In the genomic region with DNA sequence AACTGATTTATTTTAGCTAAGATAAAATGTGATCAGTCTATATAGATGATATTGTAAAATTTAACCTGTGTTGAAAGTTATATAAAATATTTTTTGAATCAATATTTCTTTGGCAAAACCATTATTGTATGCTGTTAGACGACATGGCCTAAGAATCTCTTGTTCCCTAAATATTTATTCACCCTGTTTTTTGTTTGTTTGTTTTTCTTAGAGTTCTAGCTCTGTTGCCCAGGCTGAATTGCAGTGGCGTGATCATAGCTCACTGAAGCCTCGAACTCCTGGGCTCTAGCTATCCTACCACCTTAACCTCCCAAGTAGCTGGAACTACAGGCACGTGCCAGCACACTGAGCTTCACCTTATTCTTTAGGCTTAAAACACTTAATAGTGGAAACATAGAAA, we compare ENCODE assay signal across 15 cellular contexts.
DNase-seq lines count a peak whose midpoint lies in the region; ATAC-seq and TF ChIP-seq lines count a peak whose summit lies in the region.
"Had no signal": no experiment of that assay in that cellular context is flagged by ENCODE, and none has a peak within 500 bp of the region (broad histone marks: within the 10 kb centered on the region; RNA-seq: fewer than 3 reads in every experiment).

No MANE protein-coding gene starts in this region.

- no peak overlapping the region for H2BK5ac ChIP-seq in IMR-90 (ENCODE audit: low read depth, low read length, poor library complexity, severe bottlenecking)

- H3K27ac ChIP-seq in IMR-90 (ENCODE audit: insufficient read depth, low read length): no peak overlapping the region
- peak overlapping the region; percentile 61; the same call in 1 of the 2 replicates for H3K27ac ChIP-seq in PC-3 (ENCODE audit: low read length)
- H3K27ac ChIP-seq in epithelial cell of prostate: peak overlapping the region; percentile 74
- H3K27ac ChIP-seq in psoas muscle: no peak overlapping the region

- H2AFZ ChIP-seq in IMR-90 (replicated peaks; ENCODE audit: low read length, poor library complexity) (no peak overlapping the region), PC-3 (ENCODE audit: low read length) (no peak overlapping the region)

- H3K4me1 ChIP-seq in IMR-90 (ENCODE audit: control insufficient read depth, insufficient read depth, low read length) (peaks cover 2% of the 10 kb centered on the region; the same call in 1 of the 2 replicates), PC-3 (ENCODE audit: insufficient read depth, low read length) (peaks cover 18% of the 10 kb centered on the region), psoas muscle (no peaks in the 10 kb centered on the region)
- H3K4me1 ChIP-seq: BE2C had no signal

- no peak overlapping the region for H4K8ac ChIP-seq in IMR-90 (ENCODE audit: low read depth in 2 of 2, low read length in 2 of 2)

- H3K79me2 ChIP-seq in PC-3 (ENCODE audit: low read length): no peaks in the 10 kb centered on the region

- CTCF ChIA-PET in IMR-90 (lab: Yijun Ruan, JAX): no interaction called here
- CTCF ChIA-PET in PC-3 (lab: Charles Lee): no interaction called here

- peaks cover 2% of the 10 kb centered on the region; the same call in 1 of the 2 replicates for H3K9me1 ChIP-seq in IMR-90 (ENCODE audit: insufficient read depth, low read length)

- BruUV-seq in IMR-90 (replicated peaks; lab: Mats Ljungman, UMichigan) (no TSS peak), PC-3 (replicated peaks; lab: Mats Ljungman, UMichigan) (no TSS peak)

- no peak for ATAC-seq in IMR-90 (ENCODE audit: low read depth)
- ATAC-seq in PC-3: no peak
- ATAC-seq in sciatic nerve: peak; percentile 22
- ATAC-seq in GM18519 (IDR thresholded peaks at IDR 0.05; ENCODE audit: low FRiP score, unreplicated experiment): no peak
- ATAC-seq in psoas muscle: no peak
- no peak for ATAC-seq in GM21367 (IDR thresholded peaks at IDR 0.05; ENCODE audit: unreplicated experiment)

- H3K4me2 ChIP-seq in IMR-90 (ENCODE audit: low read depth, low read length) (no peak overlapping the region), PC-3 (ENCODE audit: low read length) (no peak overlapping the region)

- H3K27me3 ChIP-seq in IMR-90 (ENCODE audit: control insufficient read depth, insufficient read depth, low read length) (no peaks in the 10 kb centered on the region), PC-3 (ENCODE audit: low read length) (no peaks in the 10 kb centered on the region), psoas muscle (ENCODE audit: insufficient read depth in 3 of 3, low read length in 2 of 3) (no peaks in the 10 kb centered on the region)
- H3K27me3 ChIP-seq: BE2C had no signal

- no peak overlapping the region for H2AK5ac ChIP-seq in IMR-90 (ENCODE audit: low read depth, low read length)

- H4K91ac ChIP-seq in IMR-90 (ENCODE audit: insufficient read depth, low read depth, low read length): no peak overlapping the region

- no peaks in the 10 kb centered on the region for H3K9me3 ChIP-seq in IMR-90 (ENCODE audit: control insufficient read depth, insufficient read depth, low read length)
- H3K9me3 ChIP-seq in PC-3 (ENCODE audit: low read length): no peaks in the 10 kb centered on the region
- no peaks in the 10 kb centered on the region for H3K9me3 ChIP-seq in psoas muscle
- H3K9me3 ChIP-seq: BE2C had no signal

- no peak overlapping the region for H3K4me3 ChIP-seq in IMR-90 (ENCODE audit: insufficient read depth, low read depth, low read length)
- H3K4me3 ChIP-seq in PC-3 (ENCODE audit: low read length): no peak overlapping the region
- no peak overlapping the region for H3K4me3 ChIP-seq in psoas muscle

- H3K14ac ChIP-seq in IMR-90 (replicated peaks; ENCODE audit: low read depth, low read length): no peak overlapping the region

- DNase-seq in IMR-90 (no peak), PC-3 (no peak), epithelial cell of prostate (ENCODE audit: low read depth, low spot score) (no peak), sciatic nerve (ENCODE audit: low spot score) (no peak), psoas muscle (no peak)
- DNase-seq: ACHN; BE2C; C1 segment of cervical spinal cord; CD4-positive, CD25-positive, alpha-beta regulatory T cell; CD8-positive, alpha-beta memory T cell; COR-L47; DMS 273 treated with DMSO at 0.1 percent for 48 hours; H9 had no signal

- in situ Hi-C loops in IMR-90 (cut with MboI; ENCODE audit: low sequenced_read_pairs): no loop called here

- no peaks in the 10 kb centered on the region for H3K79me1 ChIP-seq in IMR-90 (ENCODE audit: low read depth in 1 of 2, low read length in 2 of 2)

- no peak overlapping the region for H2BK15ac ChIP-seq in IMR-90 (ENCODE audit: low read depth, low read length)

- no peaks in the 10 kb centered on the region for H4K20me1 ChIP-seq in IMR-90 (ENCODE audit: insufficient read depth, low read length)
- H4K20me1 ChIP-seq in PC-3 (ENCODE audit: low read length): no peaks in the 10 kb centered on the region

- H3K18ac ChIP-seq in IMR-90 (ENCODE audit: low read depth, low read length): no peak overlapping the region

- H3K9ac ChIP-seq in IMR-90 (ENCODE audit: low read depth, low read length) (no peak overlapping the region), PC-3 (ENCODE audit: low read length) (no peak overlapping the region)

- no peak overlapping the region for H2BK20ac ChIP-seq in IMR-90 (ENCODE audit: low read depth, low read length)

- no peak for TF ChIP-seq POLR2A in IMR-90 (IDR thresholded peaks at IDR 0.05; ENCODE audit: low read depth, low read length)

- WGBS in IMR-90 (ENCODE audit: extremely low coverage in 2 of 2, insufficient read length in 1 of 2), 2 experiments: no CpG with 5 or more reads among the region's 4 CpGs
- 82 to 92% (median 85%) methylated on average over 4 of the region's 4 CpGs for WGBS in psoas muscle, 3 donors

- intact Hi-C loops in IMR-90 (cut with micrococcal nuclease): loop anchor here (10.0 kb wide), 1 partner anchor 143 kb away; no protein-coding TSS in a partner anchor
- intact Hi-C loops in PC-3 (cut with micrococcal nuclease): loop anchor here (2.0 to 5.0 kb wide), 2 partner anchors 21 to 46 kb away; no protein-coding TSS in a partner anchor
- intact Hi-C loops in sciatic nerve (cut with DNase I): no loop called here
- intact Hi-C loops in psoas muscle (cut with DNase I): no loop called here

- POLR2A ChIA-PET in IMR-90 (lab: Charles Lee; ENCODE audit: unreplicated experiment): no interaction called here
- POLR2A ChIA-PET in PC-3 (lab: Charles Lee; ENCODE audit: unreplicated experiment): no interaction called here

- H4K5ac ChIP-seq in IMR-90 (ENCODE audit: low read depth, low read length): no peak overlapping the region; the same call in 1 of the 2 replicates

- TF ChIP-seq RAD21 in IMR-90 (IDR thresholded peaks at IDR 0.05; ENCODE audit: low read length): no peak

- no peak overlapping the region for H3K56ac ChIP-seq in IMR-90 (ENCODE audit: extremely low read depth, insufficient read depth, low read length)

- H3K23ac ChIP-seq in IMR-90 (ENCODE audit: low read depth, low read length): no peak overlapping the region

- no peak overlapping the region for H2BK120ac ChIP-seq in IMR-90 (ENCODE audit: low read depth, low read length)

- H2AK9ac ChIP-seq in IMR-90 (replicated peaks; ENCODE audit: low read depth, low read length, poor library complexity): no peak overlapping the region

- peak overlapping the region; percentile 1; the same call in 1 of the 2 replicates for H3K4ac ChIP-seq in IMR-90 (ENCODE audit: low read depth, low read length)

- H3K36me3 ChIP-seq in IMR-90 (ENCODE audit: control insufficient read depth, insufficient read depth, low read length): no peaks in the 10 kb centered on the region
- no peaks in the 10 kb centered on the region for H3K36me3 ChIP-seq in PC-3 (ENCODE audit: low read depth, low read length)
- no peaks in the 10 kb centered on the region for H3K36me3 ChIP-seq in psoas muscle (ENCODE audit: insufficient read depth in 1 of 2, low read depth in 1 of 2)
- H3K36me3 ChIP-seq: BE2C had no signal

- H3F3A ChIP-seq in PC-3 (ENCODE audit: low read length, unreplicated experiment): no peaks in the 10 kb centered on the region

- TF ChIP-seq CTCF in IMR-90 (conservative IDR thresholded peaks at IDR 0.05; ENCODE audit: low read depth, low read length): no peak
- TF ChIP-seq CTCF in PC-3 (conservative IDR thresholded peaks at IDR 0.05; ENCODE audit: low read depth, low read length): no peak
- no peak for TF ChIP-seq CTCF in psoas muscle (IDR thresholded peaks at IDR 0.05)

- H3K9me2 ChIP-seq in PC-3 (replicated peaks; ENCODE audit: low read length): no peaks in the 10 kb centered on the region

- dilution Hi-C loops in IMR-90 (cut with HindIII; ENCODE audit: low sequenced_read_pairs, unreplicated experiment): no loop called here

TF ChIP-seq in IMR-90, 13 proteins besides CTCF, POLR2A, EP300 and RAD21:
- TF ChIP-seq FOS (IDR thresholded peaks at IDR 0.05; ENCODE audit: low read depth, low read length) (no peak), MXI1 (IDR thresholded peaks at IDR 0.05; ENCODE audit: borderline replicate concordance, low read depth, low read length) (no peak), MAFK (IDR thresholded peaks at IDR 0.05; ENCODE audit: low read depth, low read length) (no peak), NFE2L2 (IDR thresholded peaks at IDR 0.05; ENCODE audit: low read depth, low read length) (no peak), ELK1 (IDR thresholded peaks at IDR 0.05; ENCODE audit: borderline replicate concordance, low read depth, low read length) (no peak)

Comparison
In these comparisons a context has a peak if more than half of its experiments do, and no peak if none do; other contexts are left out.
1. H3K27ac ChIP-seq: peak in PC-3 (single experiment) and epithelial cell of prostate (single experiment); none in IMR-90 (single experiment) and psoas muscle (single experiment).
2. intact Hi-C loops: an anchor here in IMR-90 (10.0 kb wide) and PC-3 (2.0 to 5.0 kb wide); none called in sciatic nerve and psoas muscle.